ENCODE assay signal across 18 cellular contexts in genomic region chr14:20671597-20672283, GRCh38. TPM values are rescaled to one million over a fixed set of nuclear protein-coding genes. Genes with fewer than 3 reads are reported as not detected.
DNase-seq lines count a peak whose midpoint lies in the region; ATAC-seq and TF ChIP-seq lines count a peak whose summit lies in the region.
"Had no signal": no experiment of that assay in that cellular context is flagged by ENCODE, and none has a peak within 500 bp of the region (broad histone marks: within the 10 kb centered on the region; RNA-seq: fewer than 3 reads in every experiment).

No MANE protein-coding gene starts in this region.

- CTCF ChIA-PET in HEK293 (lab: Yijun Ruan, JAX): interaction anchor here (0.7 kb wide), 1 partner anchor 209 kb away, joined by 4 read pairs; no protein-coding TSS in a partner anchor
- CTCF ChIA-PET in Panc1 (lab: Charles Lee): interaction anchor here (0.6 to 1.0 kb wide), 2 partner anchors 9 to 299 kb away, joined by 4 read pairs; no protein-coding TSS in a partner anchor

- TF ChIP-seq POLR2A in body of pancreas (IDR thresholded peaks at IDR 0.05): no peak

- BruUV-seq in Panc1 (replicated peaks; lab: Mats Ljungman, UMichigan): no TSS peak

- H3K27ac ChIP-seq in HEK293 (ENCODE audit: extremely low read depth, low read depth, low read length) (no peak overlapping the region), Panc1 (ENCODE audit: low read length) (peak overlapping the region; percentile 61), mesodermal cell (ENCODE audit: low read depth, low read length, severe bottlenecking) (peak overlapping the region; percentile 49), body of pancreas (no peak overlapping the region)
- H3K27ac ChIP-seq: gastroesophageal sphincter, SK-N-MC, suprapubic skin had no signal

- H3K9me3 ChIP-seq in HEK293 (ENCODE audit: control insufficient read depth, insufficient read depth, low read depth, low read length) (no peaks in the 10 kb centered on the region), Panc1 (ENCODE audit: control insufficient read depth, insufficient read depth, low read depth, low read length) (no peaks in the 10 kb centered on the region), mesodermal cell (ENCODE audit: control insufficient read depth, low read length) (no peaks in the 10 kb centered on the region), body of pancreas (no peaks in the 10 kb centered on the region)
- H3K9me3 ChIP-seq: gastroesophageal sphincter, suprapubic skin had no signal

- no peak for TF ChIP-seq CTCF in GM13976 (IDR thresholded peaks at IDR 0.05; ENCODE audit: borderline replicate concordance, control extremely low read depth, extremely low read depth, insufficient read depth, missing control alignments)
- no peak for TF ChIP-seq CTCF in HEK293 (tag by site-specific recombination; IDR thresholded peaks at IDR 0.05)
- TF ChIP-seq CTCF in Panc1 (IDR thresholded peaks at IDR 0.05): no peak
- no peak for TF ChIP-seq CTCF in body of pancreas (IDR thresholded peaks at IDR 0.05)

- peaks cover 4% of the 10 kb centered on the region; the same call in 1 of the 2 replicates for H3K4me1 ChIP-seq in HEK293 (ENCODE audit: control insufficient read depth, insufficient read depth, low read length)
- peaks cover 21% of the 10 kb centered on the region for H3K4me1 ChIP-seq in Panc1 (ENCODE audit: control insufficient read depth, insufficient read depth, low read length)
- H3K4me1 ChIP-seq in mesodermal cell (ENCODE audit: control insufficient read depth, insufficient read depth, low read length, poor library complexity, severe bottlenecking): no peaks in the 10 kb centered on the region
- no peaks in the 10 kb centered on the region for H3K4me1 ChIP-seq in body of pancreas
- H3K4me1 ChIP-seq: gastroesophageal sphincter, suprapubic skin had no signal

- peak; percentile 93 for ATAC-seq in Panc1
- no peak for ATAC-seq in GM19324 (IDR thresholded peaks at IDR 0.05; ENCODE audit: low FRiP score, unreplicated experiment)
- no peak for ATAC-seq in body of pancreas
- ATAC-seq: gastroesophageal sphincter had no signal

- H3K36me3 ChIP-seq in HEK293 (ENCODE audit: control insufficient read depth in 2 of 2, insufficient read depth in 1 of 2, low read length in 2 of 2) (no peaks in the 10 kb centered on the region), Panc1 (ENCODE audit: control insufficient read depth, insufficient read depth, low read length) (no peaks in the 10 kb centered on the region), mesodermal cell (ENCODE audit: control insufficient read depth, insufficient read depth, low read length) (no peaks in the 10 kb centered on the region), body of pancreas (replicated peaks in 1 of 2; ENCODE audit: insufficient read depth in 1 of 2, low read depth in 2 of 2) (no peaks in the 10 kb centered on the region)
- H3K36me3 ChIP-seq: gastroesophageal sphincter, suprapubic skin had no signal

- in situ Hi-C loops in GM13976 (cut with MboI; ENCODE audit: low sequenced_read_pairs, unreplicated experiment): no loop called here
- in situ Hi-C loops in Panc1 (cut with HindIII; ENCODE audit: low pct_unique_long_range_greater_than_20kb, low sequenced_read_pairs): no loop called here

- WGBS in mesodermal cell (ENCODE audit: insufficient coverage in 2 of 2), 2 experiments: 87 to 95% methylated on average over 4 of the region's 4 CpGs
- WGBS in body of pancreas, 2 donors: 72% methylated on average over 4 of the region's 4 CpGs

- intact Hi-C loops in Panc1 (cut with micrococcal nuclease; ENCODE audit: unreplicated experiment): no loop called here
- intact Hi-C loops in body of pancreas (cut with DNase I): no loop called here

- peak; percentile 21 for DNase-seq in GM13976 (ENCODE audit: low spot score)
- DNase-seq in Panc1 (ENCODE audit: low read depth, low spot score): peak; percentile 68
- no peak for DNase-seq in putamen (ENCODE audit: low spot score)
- DNase-seq in body of pancreas: no peak
- no peak for DNase-seq in effector CD4-positive, alpha-beta T cell
- DNase-seq: DMS 273 treated with DMSO at 0.1 percent for 48 hours; mesenchymal stem cell; NCI-H187; stimulated activated CD4-positive, alpha-beta T cell treated with anti-CD3 and anti-CD28 coated beads, Interleukin-1b, Interleukin-23, amount 100 ng/mL, for 48 hours had no signal

- POLR2A ChIA-PET in HEK293 (lab: Yijun Ruan, JAX): no interaction called here
- POLR2A ChIA-PET in Panc1 (lab: Charles Lee): no interaction called here

- H3K27me3 ChIP-seq in Panc1 (ENCODE audit: control insufficient read depth, insufficient read depth, low read length) (no peaks in the 10 kb centered on the region), body of pancreas (no peaks in the 10 kb centered on the region)
- H3K27me3 ChIP-seq: suprapubic skin had no signal

- no peak overlapping the region for H3K4me3 ChIP-seq in HEK293 (ENCODE audit: low read depth, low read length)
- no peak overlapping the region for H3K4me3 ChIP-seq in Panc1 (ENCODE audit: low read depth in 2 of 2, low read length in 2 of 2)
- H3K4me3 ChIP-seq in mesodermal cell (ENCODE audit: extremely low read depth, insufficient read depth, low read length, poor library complexity, severe bottlenecking): no peak overlapping the region
- no peak overlapping the region for H3K4me3 ChIP-seq in body of pancreas
- H3K4me3 ChIP-seq: gastroesophageal sphincter, SK-N-MC, suprapubic skin had no signal

TF ChIP-seq in HEK293, 187 proteins besides CTCF, POLR2A, EP300 and RAD21:
- no peak for TF ChIP-seq ZNF394 (tag by site-specific recombination; IDR thresholded peaks at IDR 0.05; ENCODE audit: borderline replicate concordance)
- no peak for TF ChIP-seq ZBTB8A (tag by site-specific recombination; IDR thresholded peaks at IDR 0.05)
- 0 out of 2 replicates have a peak, but pooled peaks have one; percentile 32 for TF ChIP-seq ZNF629 (tag by site-specific recombination; IDR thresholded peaks at IDR 0.05)
- no peak for TF ChIP-seq TCF7L2 (IDR thresholded peaks at IDR 0.05; ENCODE audit: borderline replicate concordance, low read depth, low read length)
- TF ChIP-seq ZNF341 (tag by site-specific recombination; IDR thresholded peaks at IDR 0.05; ENCODE audit: low read depth): no peak
- TF ChIP-seq ZNF626 (tag by site-specific recombination; IDR thresholded peaks at IDR 0.05): no peak
- TF ChIP-seq BCL11A (tag by site-specific recombination; IDR thresholded peaks at IDR 0.05; ENCODE audit: low read depth): no peak
- no peak for TF ChIP-seq ZFHX2 (tag by site-specific recombination; conservative IDR thresholded peaks at IDR 0.05)

RNA-seq across cellular contexts. Expression of gene RNASE4, which starts 12.6 kb away (rescaled TPM):
- total RNA-seq in Panc1 (2021; ENCODE audit: unreplicated experiment): 3.3 TPM
- 3.3 TPM for polyA plus RNA-seq in Panc1 (2012; ENCODE audit: insufficient read length)
- 6.3 TPM for polyA plus RNA-seq in mesodermal cell (2013, experiment 1 of 2)
- polyA plus RNA-seq in mesodermal cell (2013, experiment 2 of 2): 6.3 TPM
- total RNA-seq in body of pancreas: 10 to 100 TPM; 41.8 to 47.5 TPM

RNA-seq across cellular contexts. Expression of gene ANG, which starts 16.8 kb away (rescaled TPM):
- total RNA-seq in Panc1 (2021; ENCODE audit: unreplicated experiment): 1.9 TPM
- 3.8 TPM for polyA plus RNA-seq in Panc1 (2012; ENCODE audit: insufficient read length)
- 5.7 TPM for polyA plus RNA-seq in mesodermal cell (2013, experiment 1 of 2)
- 5.8 TPM for polyA plus RNA-seq in mesodermal cell (2013, experiment 2 of 2)
- total RNA-seq in body of pancreas: 10 to 100 TPM; 24.1 to 28.0 TPM

RNA-seq across cellular contexts. Expression of gene OR6S1, which starts 30.2 kb away (rescaled TPM):
- total RNA-seq in Panc1 (2021; ENCODE audit: unreplicated experiment): not detected
- not detected for polyA plus RNA-seq in Panc1 (2012; ENCODE audit: insufficient read length)
- not detected for polyA plus RNA-seq in mesodermal cell (2013, experiment 1 of 2)
- not detected for polyA plus RNA-seq in mesodermal cell (2013, experiment 2 of 2)
- not detected for total RNA-seq in body of pancreas
- total RNA-seq: chondrocyte, gastroesophageal sphincter, NCI-H460, neural crest cell, suprapubic skin had no signal

Comparison
In these comparisons a context has a peak if more than half of its experiments do, and no peak if none do; other contexts are left out.
1. DNase-seq: peak in GM13976 (single experiment) and Panc1 (single experiment); none in putamen (single experiment), body of pancreas (0 of 4) and effector CD4-positive, alpha-beta T cell (single experiment).
2. H3K27ac ChIP-seq: peak in Panc1 (single experiment) and mesodermal cell (single experiment); none in HEK293 (single experiment) and body of pancreas (0 of 4).